Comparison of ENCODE assay signal across 15 cellular contexts in genomic region chr2:68646303-68646702, GRCh38. TPM values are rescaled to one million over a fixed set of nuclear protein-coding genes. Genes with fewer than 3 reads are reported as not detected.
DNase-seq lines count a peak whose midpoint lies in the region; ATAC-seq and TF ChIP-seq lines count a peak whose summit lies in the region.
"Had no signal": no experiment of that assay in that cellular context is flagged by ENCODE, and none has a peak within 500 bp of the region (broad histone marks: within the 10 kb centered on the region; RNA-seq: fewer than 3 reads in every experiment).

No MANE protein-coding gene starts in this region.

- H2BK15ac ChIP-seq in H9 (ENCODE audit: low read depth, low read length), result no peak overlapping the region

- H3K9ac ChIP-seq in H9 (ENCODE audit: extremely low read depth, insufficient read length, low read length), result no peak overlapping the region
- H3K9ac ChIP-seq in OCI-LY3 (ENCODE audit: low read length), result no peak overlapping the region
- no peak overlapping the region for H3K9ac ChIP-seq in endodermal cell (ENCODE audit: extremely low read depth, low read length, poor library complexity, severe bottlenecking)

- H3T11ph ChIP-seq in H9 (ENCODE audit: low read length), result no peak overlapping the region

- H3K27me3 ChIP-seq in H9 (ENCODE audit: insufficient read depth, low read length) (peaks cover 5% of the 10 kb centered on the region; the same call in 1 of the 2 replicates), OCI-LY3 (ENCODE audit: low read depth, low read length) (peaks cover 23% of the 10 kb centered on the region), endodermal cell (ENCODE audit: control insufficient read depth, insufficient read depth, low read length, poor library complexity, severe bottlenecking) (peaks cover 26% of the 10 kb centered on the region)

- 0 out of 2 replicates have a peak, but pooled peaks cover 3% of the 10 kb centered on the region for H3K4me1 ChIP-seq in H9 (ENCODE audit: insufficient read depth, low read length)
- peaks cover 26% of the 10 kb centered on the region for H3K4me1 ChIP-seq in OCI-LY3 (ENCODE audit: low read length)
- no peaks in the 10 kb centered on the region for H3K4me1 ChIP-seq in endodermal cell (ENCODE audit: control insufficient read depth, insufficient read depth, low read length)

- H2BK12ac ChIP-seq in H9 (ENCODE audit: insufficient read length, low read depth, low read length), result no peak overlapping the region

- no peak overlapping the region for H2BK120ac ChIP-seq in H9 (ENCODE audit: low read depth, low read length, poor library complexity, severe bottlenecking)

- in situ Hi-C loops in ACHN (cut with HindIII; ENCODE audit: low pct_ligation_motif_present, low pct_unique_long_range_greater_than_20kb, low sequenced_read_pairs), result no loop called here

- H3K4me3 Mint-ChIP-seq in H9 (no peak overlapping the region), endodermal cell (no peak overlapping the region), T-cell (no peak overlapping the region)
- H3K4me3 Mint-ChIP-seq: activated T-cell treated with anti-CD3 and anti-CD28 coated beads, Interleukin-2, amount 50 U/mL, for 4 hours; stimulated activated effector memory CD8-positive, alpha-beta T cell treated with anti-CD3 and anti-CD28 coated beads, Interleukin-12 subunit alpha, Interleukin-12 subunit beta, amount 100 ng/mL, for 72 hours had no signal

- H2AK5ac ChIP-seq in H9 (ENCODE audit: insufficient read length, low read length), result no peak overlapping the region

- no CpG with 5 or more reads among the region's 3 CpGs for WGBS in H9 (ENCODE audit: extremely low coverage, insufficient read length, low lambda C conversion rate)
- 87 to 100% methylated on average over 2 to 3 of the region's 3 CpGs for WGBS in endodermal cell (ENCODE audit: insufficient coverage in 1 of 2, insufficient read length in 1 of 2), 2 experiments

- no peak overlapping the region for H3K27ac Mint-ChIP-seq in H9
- H3K27ac Mint-ChIP-seq in endodermal cell, result no peak overlapping the region
- no peak overlapping the region for H3K27ac Mint-ChIP-seq in T-cell
- H3K27ac Mint-ChIP-seq: CD4-positive, CD25-positive, alpha-beta regulatory T cell; stimulated activated effector memory CD8-positive, alpha-beta T cell treated with anti-CD3 and anti-CD28 coated beads, Interleukin-12 subunit alpha, Interleukin-12 subunit beta, amount 100 ng/mL, for 72 hours had no signal

- no peak overlapping the region for H3K18ac ChIP-seq in H9 (ENCODE audit: insufficient read length, low read depth, low read length)

- peaks cover 10% of the 10 kb centered on the region for H3K23me2 ChIP-seq in H9 (ENCODE audit: insufficient read length, low read depth, low read length, poor library complexity, severe bottlenecking)

- H3K4me2 ChIP-seq in H9 (ENCODE audit: insufficient read depth, insufficient read length, low read length) (no peak overlapping the region), OCI-LY3 (ENCODE audit: low read length) (no peak overlapping the region)

- ATAC-seq in T-cell (replicated peaks in 1 of 4) (no peak), HG02840 (IDR thresholded peaks at IDR 0.05; ENCODE audit: low FRiP score, unreplicated experiment) (no peak)

- H3K9me3 ChIP-seq in H9 (ENCODE audit: control insufficient read depth, low read depth, low read length) (no peaks in the 10 kb centered on the region), OCI-LY3 (ENCODE audit: insufficient read depth, low read length) (no peaks in the 10 kb centered on the region), endodermal cell (ENCODE audit: control insufficient read depth, low read length) (no peaks in the 10 kb centered on the region)

- H3K4ac ChIP-seq in H9 (ENCODE audit: low read depth, low read length), result no peak overlapping the region

- H3K27me3 Mint-ChIP-seq in H9 (ENCODE audit: low read depth), result peaks cover 41% of the 10 kb centered on the region
- peaks cover 34% of the 10 kb centered on the region for H3K27me3 Mint-ChIP-seq in endodermal cell (ENCODE audit: insufficient read depth)
- H3K27me3 Mint-ChIP-seq in T-cell, result peaks cover 51 to 60% of the 10 kb centered on the region in 2 donors

- H3K4me1 Mint-ChIP-seq in H9 (peaks cover 12 to 14% of the 10 kb centered on the region in 2 experiments), endodermal cell (peaks cover 16% of the 10 kb centered on the region), T-cell (peaks cover 8 to 16% (median 10%) of the 10 kb centered on the region in 3 donors)

- H3K23ac ChIP-seq in H9 (ENCODE audit: insufficient read length, low read depth, low read length), result no peak overlapping the region

- H3K36me3 ChIP-seq in OCI-LY3 (replicated peaks; ENCODE audit: low read depth, low read length), result no peaks in the 10 kb centered on the region
- no peaks in the 10 kb centered on the region for H3K36me3 ChIP-seq in endodermal cell (ENCODE audit: control insufficient read depth, insufficient read depth, low read length)

- H4K5ac ChIP-seq in H9 (ENCODE audit: insufficient read length, low read depth, low read length), result no peak overlapping the region

- CTCF ChIA-PET in T-cell (lab: Charles Lee), result no interaction called here

- H2AFZ ChIP-seq in H9 (ENCODE audit: low read length) (no peak overlapping the region), OCI-LY3 (ENCODE audit: low read depth, low read length) (no peak overlapping the region)

- peak; percentile 17 for DNase-seq in ACHN
- DNase-seq in H9, result no peak
- no peak for DNase-seq in endodermal cell
- DNase-seq in T-cell, result no peak
- DNase-seq in globus pallidus (ENCODE audit: low spot score), result no peak
- no peak for DNase-seq in activated gamma-delta T cell treated with Interleukin-2 at 50 U/mL for 16 hours
- DNase-seq: activated CD4-positive, alpha-beta T cell treated with anti-CD3 and anti-CD28 coated beads for 1 hour; activated T-cell treated with anti-CD3 and anti-CD28 coated beads, Interleukin-2, amount 50 U/mL, for 4 hours; CD4-positive, CD25-positive, alpha-beta regulatory T cell; mesenchymal stem cell; NCI-H2227 treated with DMSO at 0.1 percent for 48 hours; SHP77 had no signal

- H3K36me3 Mint-ChIP-seq in H9 (ENCODE audit: insufficient read depth in 1 of 3, low read depth in 3 of 3), result peaks cover 0 to 2% (median 0%) of the 10 kb centered on the region in 3 experiments; a peak in 2 of 7 replicates
- peaks cover 12% of the 10 kb centered on the region for H3K36me3 Mint-ChIP-seq in endodermal cell (ENCODE audit: low read depth)
- no peaks in the 10 kb centered on the region for H3K36me3 Mint-ChIP-seq in T-cell
- H3K36me3 Mint-ChIP-seq: CD4-positive, CD25-positive, alpha-beta regulatory T cell; stimulated activated effector memory CD8-positive, alpha-beta T cell treated with anti-CD3 and anti-CD28 coated beads, Interleukin-12 subunit alpha, Interleukin-12 subunit beta, amount 100 ng/mL, for 72 hours had no signal

- no peak overlapping the region for H3K27ac ChIP-seq in H9 (ENCODE audit: insufficient read length, low read depth, low read length)
- no peak overlapping the region for H3K27ac ChIP-seq in OCI-LY3 (ENCODE audit: low read length)
- H3K27ac ChIP-seq in endodermal cell (ENCODE audit: low read depth, low read length), result no peak overlapping the region

- no peaks in the 10 kb centered on the region for H3K79me1 ChIP-seq in H9 (ENCODE audit: insufficient read depth, low read depth, low read length, poor library complexity, severe bottlenecking)

- no peak overlapping the region for H3K4me3 ChIP-seq in OCI-LY3 (ENCODE audit: low read length)
- H3K4me3 ChIP-seq in endodermal cell (ENCODE audit: low read length), result no peak overlapping the region

- POLR2A ChIA-PET in T-cell (lab: Charles Lee), result no interaction called here

- no peak overlapping the region for H2BK20ac ChIP-seq in H9 (ENCODE audit: low read depth, low read length, poor library complexity, severe bottlenecking)

- peak; percentile 31; the same call in 2 of the 3 replicates for TF ChIP-seq CTCF in H9 (conservative IDR thresholded peaks at IDR 0.05)
- TF ChIP-seq CTCF in OCI-LY3 (IDR thresholded peaks at IDR 0.05; ENCODE audit: low read depth, low read length), result peak; percentile 57
- peak; percentile 65 for TF ChIP-seq CTCF in endodermal cell (conservative IDR thresholded peaks at IDR 0.05)

- H4K91ac ChIP-seq in H9 (ENCODE audit: insufficient read length, low read depth, low read length), result no peak overlapping the region

- H3K56ac ChIP-seq in H9 (ENCODE audit: insufficient read length, low read depth, low read length), result no peak overlapping the region

- no peak overlapping the region for H4K8ac ChIP-seq in H9 (replicated peaks; ENCODE audit: insufficient read length, low read depth, low read length)

- H4K20me1 ChIP-seq in H9 (ENCODE audit: control insufficient read depth, insufficient read depth, insufficient read length) (no peaks in the 10 kb centered on the region), OCI-LY3 (ENCODE audit: insufficient read depth, low read length) (no peaks in the 10 kb centered on the region)

- H3K79me2 ChIP-seq in H9 (ENCODE audit: insufficient read depth, low read length), result no peaks in the 10 kb centered on the region
- no peaks in the 10 kb centered on the region for H3K79me2 ChIP-seq in OCI-LY3 (ENCODE audit: low read length)

- no peak overlapping the region for H3K14ac ChIP-seq in H9 (ENCODE audit: insufficient read depth, low read length)

- H3K9me3 Mint-ChIP-seq in H9 (peaks cover 0 to 3% of the 10 kb centered on the region in 2 experiments; a peak in 3 of 5 replicates), endodermal cell (no peaks in the 10 kb centered on the region), T-cell (peaks cover 0 to under 1% (median 0%) of the 10 kb centered on the region in 3 donors)
- H3K9me3 Mint-ChIP-seq: activated T-cell treated with anti-CD3 and anti-CD28 coated beads, Interleukin-2, amount 50 U/mL, for 4 hours; stimulated activated effector memory CD8-positive, alpha-beta T cell treated with anti-CD3 and anti-CD28 coated beads, Interleukin-12 subunit alpha, Interleukin-12 subunit beta, amount 100 ng/mL, for 72 hours had no signal

- H2BK5ac ChIP-seq in H9 (ENCODE audit: insufficient read length, low read length), result no peak overlapping the region

RNA-seq across cellular contexts. Expression of gene PROKR1, which starts 2.9 kb away (rescaled TPM):
- total RNA-seq in H9 (2021) (1.5 TPM in 2 replicates), endodermal cell (1 to 10 TPM; 2.9 to 4.4 TPM), T-cell (not detected)
- 0.64 TPM for polyA plus RNA-seq in endodermal cell (2013, experiment 1 of 2)
- 0.46 TPM for polyA plus RNA-seq in endodermal cell (2013, experiment 2 of 2)
- total RNA-seq: CD4-positive, CD25-positive, alpha-beta regulatory T cell had no signal
- polyA plus RNA-seq: CD4-positive, CD25-positive, alpha-beta regulatory T cell had no signal
